ENCODE assay signal across 12 cellular contexts in genomic region chr11:117816846-117817212, GRCh38. TPM values are rescaled to one million over a fixed set of nuclear protein-coding genes. Genes with fewer than 3 reads are reported as not detected.
DNase-seq lines count a peak whose midpoint lies in the region; ATAC-seq, FAIRE-seq and TF ChIP-seq lines count a peak whose summit lies in the region.
"Had no signal": no experiment of that assay in that cellular context is flagged by ENCODE, and none has a peak within 500 bp of the region (broad histone marks: within the 10 kb centered on the region; RNA-seq: fewer than 3 reads in every experiment).

No MANE protein-coding gene starts in this region.

- intact Hi-C loops in GM12878 (cut with micrococcal nuclease; ENCODE audit: unreplicated experiment) = loop anchor here (1.0 to 10.0 kb wide), 5 partner anchors 10 to 1892 kb away; partner anchors contain the start of genes KMT2A, PCSK7 and RNF214

- H3K14ac ChIP-seq in H9 (ENCODE audit: insufficient read depth, low read length) = no peak overlapping the region; the same call in 1 of the 2 replicates

- no peak overlapping the region for H2BK12ac ChIP-seq in H9 (ENCODE audit: insufficient read length, low read depth, low read length)

- no peak overlapping the region for H3K23ac ChIP-seq in H9 (ENCODE audit: insufficient read length, low read depth, low read length)

- no peak overlapping the region for H3K4ac ChIP-seq in H9 (ENCODE audit: low read depth, low read length)

- H3K79me2 ChIP-seq in H9 (ENCODE audit: insufficient read depth, low read length) (no peaks in the 10 kb centered on the region), GM12878 (ENCODE audit: control insufficient read depth, insufficient read depth, low read length) (peaks cover 2% of the 10 kb centered on the region; the same call in 1 of the 2 replicates)

- POLR2A ChIA-PET in GM12878 (lab: Charles Lee) = interaction anchor here (0.6 to 4.8 kb wide), 9 partner anchors 8 to 392 kb away, joined by 3 to 47 read pairs (median 5); no protein-coding TSS in a partner anchor

- FAIRE-seq in GM12878 (lab: Jason Lieb, UNC) = no peak

- peak overlapping the region; percentile 33 for H3K27ac ChIP-seq in CD4-positive, CD25-positive, alpha-beta regulatory T cell (ENCODE audit: insufficient read depth, low read length, poor library complexity, severe bottlenecking)
- H3K27ac ChIP-seq in H9 (ENCODE audit: insufficient read length, low read depth, low read length) (no peak overlapping the region), GM12878 (ENCODE audit: control insufficient read depth, insufficient read depth) (peak overlapping the region; percentile 87)
- H3K27ac ChIP-seq: neutrophil had no signal

- TF ChIP-seq EP300 in GM12878 (IDR thresholded peaks at IDR 0.05; ENCODE audit: borderline replicate concordance in 1 of 2, control insufficient read depth in 1 of 2, low read depth in 2 of 2, low read length in 2 of 2) = no peak

- no peak for DNase-seq in CD4-positive, CD25-positive, alpha-beta regulatory T cell
- no peak for DNase-seq in H9
- DNase-seq in GM12878 (ENCODE audit: low read depth, low spot score) = no peak
- no peak for DNase-seq in NCI-H526 treated with DMSO at 0.1 percent for 48 hours (lab: John Stamatoyannopoulos, UW)
- DNase-seq: T-helper 9 cell had no signal

- no peak for TF ChIP-seq RAD21 in GM12878 (IDR thresholded peaks at IDR 0.05; ENCODE audit: insufficient read depth, low read depth, low read length)

- H2BK15ac ChIP-seq in H9 (ENCODE audit: low read depth, low read length) = no peak overlapping the region

- no peaks in the 10 kb centered on the region for H3K27me3 ChIP-seq in CD4-positive, CD25-positive, alpha-beta regulatory T cell (ENCODE audit: control insufficient read depth, insufficient read depth, low read length)
- H3K27me3 ChIP-seq in H9 (ENCODE audit: insufficient read depth, low read length) = no peaks in the 10 kb centered on the region
- H3K27me3 ChIP-seq in GM12878 (replicated peaks in 1 of 2; ENCODE audit: control insufficient read depth in 2 of 2, insufficient read depth in 2 of 2, low read length in 1 of 2) = no peaks in the 10 kb centered on the region
- H3K27me3 ChIP-seq: neutrophil had no signal

- H3K36me3 ChIP-seq in CD4-positive, CD25-positive, alpha-beta regulatory T cell (ENCODE audit: control insufficient read depth, insufficient read depth, low read length) = no peaks in the 10 kb centered on the region
- H3K36me3 ChIP-seq in GM12878 (ENCODE audit: control insufficient read depth in 2 of 2, insufficient read depth in 2 of 2, low read length in 1 of 2) = no peaks in the 10 kb centered on the region
- H3K36me3 ChIP-seq: neutrophil had no signal

- no peak overlapping the region for H2BK5ac ChIP-seq in H9 (ENCODE audit: insufficient read length, low read length)

- peak overlapping the region; percentile 73 to 98 (median 95) for H3K27ac Mint-ChIP-seq in CD4-positive, CD25-positive, alpha-beta regulatory T cell
- H3K27ac Mint-ChIP-seq in H9 (no peak overlapping the region), nephron (peak overlapping the region; percentile 93 to 99 (median 95))

- no peak overlapping the region for H3K56ac ChIP-seq in H9 (ENCODE audit: insufficient read length, low read depth, low read length)

- ATAC-seq in CD4-positive, CD25-positive, alpha-beta regulatory T cell (ENCODE audit: low read depth in 2 of 2) = no peak
- ATAC-seq in GM12878 = no peak
- no peak for ATAC-seq in GM18498 (IDR thresholded peaks at IDR 0.05; ENCODE audit: unreplicated experiment)
- ATAC-seq in HG03342 (IDR thresholded peaks at IDR 0.05; ENCODE audit: unreplicated experiment) = no peak
- ATAC-seq in HG02973 (IDR thresholded peaks at IDR 0.05; ENCODE audit: unreplicated experiment) = no peak

- H4K20me1 ChIP-seq in H9 (ENCODE audit: control insufficient read depth, insufficient read depth, insufficient read length) = no peaks in the 10 kb centered on the region
- H4K20me1 ChIP-seq in GM12878 (ENCODE audit: control insufficient read depth, insufficient read depth) = no peaks in the 10 kb centered on the region

- H2AK5ac ChIP-seq in H9 (ENCODE audit: insufficient read length, low read length) = no peak overlapping the region

- H3K9me3 Mint-ChIP-seq in CD4-positive, CD25-positive, alpha-beta regulatory T cell = no peaks in the 10 kb centered on the region
- H3K9me3 Mint-ChIP-seq in H9 (no peaks in the 10 kb centered on the region; a peak in 1 of 5 replicates), nephron (no peaks in the 10 kb centered on the region)

- H4K91ac ChIP-seq in H9 (ENCODE audit: insufficient read length, low read depth, low read length) = no peak overlapping the region

- in situ Hi-C loops in GM12878 (cut with MboI) = no loop called here

- peaks cover 44% of the 10 kb centered on the region for H3K4me1 ChIP-seq in CD4-positive, CD25-positive, alpha-beta regulatory T cell (ENCODE audit: control insufficient read depth, insufficient read depth, low read length, poor library complexity, severe bottlenecking)
- H3K4me1 ChIP-seq in H9 (ENCODE audit: insufficient read depth, low read length) (no peaks in the 10 kb centered on the region; the same call in 1 of the 2 replicates), GM12878 (ENCODE audit: control insufficient read depth, insufficient read depth, low read length) (peaks cover 55% of the 10 kb centered on the region)

- no peak overlapping the region for H4K8ac ChIP-seq in H9 (replicated peaks; ENCODE audit: insufficient read length, low read depth, low read length)

- RAD21 ChIA-PET in GM12878 (lab: Charles Lee; ENCODE audit: unreplicated experiment) = interaction anchor here (0.8 to 22.6 kb wide), 25 partner anchors 9 to 585 kb away, joined by 3 to 393 read pairs (median 4); partner anchors contain the start of genes IL10RA and PCSK7

- TF ChIP-seq CTCF in H9 (conservative IDR thresholded peaks at IDR 0.05) (no peak), GM12878 (IDR thresholded peaks at IDR 0.05 in 2 of 3, conservative IDR thresholded peaks at IDR 0.05 in 1 of 3; ENCODE audit: control insufficient read depth in 2 of 3, extremely low read depth in 1 of 3, insufficient read depth in 1 of 3, low read depth in 3 of 3, low read length in 3 of 3) (no peak), nephron (IDR thresholded peaks at IDR 0.05; ENCODE audit: unreplicated experiment in 3 of 3) (no peak)

- H3K4me1 Mint-ChIP-seq in CD4-positive, CD25-positive, alpha-beta regulatory T cell = peaks cover 5 to 50% (median 27%) of the 10 kb centered on the region in 4 donors
- H3K4me1 Mint-ChIP-seq in H9 (peaks cover 60 to 67% of the 10 kb centered on the region in 2 experiments), nephron (peaks cover 62% of the 10 kb centered on the region)

- no TSS peak for BruUV-seq in GM12878 (replicated peaks; lab: Mats Ljungman, UMichigan)

- no peaks in the 10 kb centered on the region for H3K79me1 ChIP-seq in H9 (ENCODE audit: insufficient read depth, low read depth, low read length, poor library complexity, severe bottlenecking)

- CTCF ChIA-PET in GM12878 (lab: Yijun Ruan, JAX) = interaction anchor here (0.6 to 16.0 kb wide), 35 partner anchors 9 to 590 kb away, joined by 3 to 503 read pairs (median 5); partner anchors contain the start of gene TMPRSS13

- H2BK120ac ChIP-seq in H9 (ENCODE audit: low read depth, low read length, poor library complexity, severe bottlenecking) = no peak overlapping the region

- SMC1A ChIA-PET in GM12878 (lab: Charles Lee; ENCODE audit: uncharacterized antibody, unreplicated experiment) = interaction anchor here (0.6 to 11.7 kb wide), 23 partner anchors 11 to 585 kb away, joined by 3 to 318 read pairs (median 5); partner anchors contain the start of genes IL10RA and PCSK7

- no CpG with 5 or more reads among the region's 3 CpGs for WGBS in H9 (ENCODE audit: extremely low coverage, insufficient read length, low lambda C conversion rate)
- 59% methylated on average over 3 of the region's 3 CpGs for WGBS in GM12878 (ENCODE audit: insufficient coverage, insufficient replicate concordance, low lambda C conversion rate, missing lambda C conversion rate)

- H3K9ac ChIP-seq in H9 (ENCODE audit: extremely low read depth, insufficient read length, low read length) (no peak overlapping the region), GM12878 (ENCODE audit: control insufficient read depth, insufficient read depth, low read length) (peak overlapping the region; percentile 66)

- H4K5ac ChIP-seq in H9 (ENCODE audit: insufficient read length, low read depth, low read length) = no peak overlapping the region

- H3K23me2 ChIP-seq in H9 (ENCODE audit: insufficient read length, low read depth, low read length, poor library complexity, severe bottlenecking) = peaks cover 3% of the 10 kb centered on the region

- peak overlapping the region; percentile 29 for H3K4me2 ChIP-seq in H9 (ENCODE audit: insufficient read depth, insufficient read length, low read length)
- peak overlapping the region; percentile 49 for H3K4me2 ChIP-seq in GM12878 (ENCODE audit: control insufficient read depth, insufficient read depth)

- H3K4me3 Mint-ChIP-seq in CD4-positive, CD25-positive, alpha-beta regulatory T cell = peak overlapping the region in 1 of 4 donors; percentile 60
- H3K4me3 Mint-ChIP-seq in H9 (no peak overlapping the region), nephron (peak overlapping the region in 1 of 3 experiments; percentile 67)

- TF ChIP-seq POLR2A in GM12878 (IDR thresholded peaks at IDR 0.05; ENCODE audit: low read depth, low read length) = no peak

- no peak overlapping the region for H3K18ac ChIP-seq in H9 (ENCODE audit: insufficient read length, low read depth, low read length)

- H3K36me3 Mint-ChIP-seq in CD4-positive, CD25-positive, alpha-beta regulatory T cell = no peaks in the 10 kb centered on the region
- H3K36me3 Mint-ChIP-seq in H9 (ENCODE audit: insufficient read depth in 1 of 3, low read depth in 3 of 3) = no peaks in the 10 kb centered on the region
- peaks cover 2% of the 10 kb centered on the region for H3K36me3 Mint-ChIP-seq in nephron (ENCODE audit: low read depth)

- H2AFZ ChIP-seq in H9 (ENCODE audit: low read length) (no peak overlapping the region), GM12878 (ENCODE audit: control insufficient read depth, low read depth, low read length) (peak overlapping the region; percentile 68)

- H3T11ph ChIP-seq in H9 (ENCODE audit: low read length) = no peak overlapping the region

- H3K9me3 ChIP-seq in CD4-positive, CD25-positive, alpha-beta regulatory T cell (ENCODE audit: control insufficient read depth in 2 of 2, low read length in 2 of 2) = no peaks in the 10 kb centered on the region
- H3K9me3 ChIP-seq in H9 (ENCODE audit: control insufficient read depth, low read depth, low read length) (no peaks in the 10 kb centered on the region), GM12878 (replicated peaks; ENCODE audit: control insufficient read depth, insufficient read depth, low read length) (no peaks in the 10 kb centered on the region)
- H3K9me3 ChIP-seq: neutrophil had no signal

- no peaks in the 10 kb centered on the region for H3K27me3 Mint-ChIP-seq in CD4-positive, CD25-positive, alpha-beta regulatory T cell
- H3K27me3 Mint-ChIP-seq in H9 (ENCODE audit: low read depth) = peaks cover 4% of the 10 kb centered on the region; the same call in 1 of the 2 replicates
- no peaks in the 10 kb centered on the region for H3K27me3 Mint-ChIP-seq in nephron (ENCODE audit: low read depth)

- no peak overlapping the region for H2BK20ac ChIP-seq in H9 (ENCODE audit: low read depth, low read length, poor library complexity, severe bottlenecking)

- H3K4me3 ChIP-seq in CD4-positive, CD25-positive, alpha-beta regulatory T cell (ENCODE audit: low read depth, low read length) = no peak overlapping the region
- H3K4me3 ChIP-seq in GM12878 = no peak overlapping the region

RNA-seq across cellular contexts. Expression of gene FXYD2, which starts 7.7 kb away (rescaled TPM):
- total RNA-seq in CD4-positive, CD25-positive, alpha-beta regulatory T cell = 4.0 TPM
- polyA plus RNA-seq in CD4-positive, CD25-positive, alpha-beta regulatory T cell = 10 to 100 TPM; 35.5 to 88.9 (median 72.3) TPM
- total RNA-seq in H9 (2021) (0.70 and 0.79 TPM in 2 replicates), GM12878 (2014; rRNA removed) (3.6 and 3.8 TPM in 2 replicates), GM12878 (2014; rRNA removed; fragmentation: Illumina TruSeq; extraction: Trizol) (1.2 and 1.5 TPM in 2 replicates), GM12878 (2021) (1.8 and 2.0 TPM in 2 replicates)
- 0.56 and 0.64 TPM in 2 replicates for total RNA-seq in GM12878 (2013; cell fraction: nucleolus; rRNA removed)
- polyA plus RNA-seq in GM12878 (2011; ENCODE audit: low read depth) = 3.6 TPM
- polyA plus RNA-seq in GM12878 (2011; rRNA removed) (3.2 and 4.5 TPM in 2 replicates), GM12878 (2014; fragmentation: Illumina TruSeq; extraction: Trizol) (1.9 TPM in 1 of 2 replicates, not detected in the other), GM12878 (2014; fragmentation: Nextera tagmentation; extraction: Ambion mirVana) (1 to 10 TPM; 1.6 to 1.9 TPM), GM12878 (2014; rRNA removed) (2.0 and 2.9 TPM in 2 replicates), GM12878 (2016; fragmentation: Nextera tagmentation; extraction: Ambion mirVana) (1 to 10 TPM; 3.3 to 4.1 TPM)
- 9.8 TPM in 2 replicates for polyA plus RNA-seq in GM12878 (2011; cell fraction: cytosol; rRNA removed)
- polyA plus RNA-seq in GM12878 (2011; cell fraction: nucleus; rRNA removed) = 2.4 and 8.4 TPM in 2 replicates
- 4.5 and 6.7 TPM in 2 replicates for polyA plus RNA-seq in GM12878 (2012)
- 2.9 and 5.7 TPM in 2 replicates for polyA minus RNA-seq in GM12878 (2011; rRNA and poly(A)+ RNA removed)
- polyA minus RNA-seq in GM12878 (2011; cell fraction: cytosol; rRNA and poly(A)+ RNA removed) = not detected in 2 replicates
- polyA minus RNA-seq in GM12878 (2011; cell fraction: nucleus; rRNA and poly(A)+ RNA removed) = 1.5 and 1.9 TPM in 2 replicates
- total RNA-seq: G401, HT1080 had no signal

RNA-seq across cellular contexts. Expression of gene DSCAML1, which starts 19.8 kb away (rescaled TPM):
- total RNA-seq in CD4-positive, CD25-positive, alpha-beta regulatory T cell = 1.6 TPM
- under 1 TPM in 3 of 4 donors, not detected in 1; 0.08 to 0.34 (median 0.25) TPM for polyA plus RNA-seq in CD4-positive, CD25-positive, alpha-beta regulatory T cell
- 0.15 and 0.42 TPM in 2 replicates for total RNA-seq in H9 (2021)
- 0.48 and 1.6 TPM in 2 replicates for total RNA-seq in GM12878 (2013; cell fraction: nucleolus; rRNA removed)
- total RNA-seq in GM12878 (2014; rRNA removed) = 0.06 and 0.11 TPM in 2 replicates
- total RNA-seq in GM12878 (2014; rRNA removed; fragmentation: Illumina TruSeq; extraction: Trizol) = 0.05 and 0.09 TPM in 2 replicates
- 0.13 TPM in 2 replicates for total RNA-seq in GM12878 (2021)
- 0.03 TPM for polyA plus RNA-seq in GM12878 (2011; ENCODE audit: low read depth)
- 0.18 and 0.20 TPM in 2 replicates for polyA plus RNA-seq in GM12878 (2011; rRNA removed)
- 0.39 and 0.47 TPM in 2 replicates for polyA plus RNA-seq in GM12878 (2011; cell fraction: cytosol; rRNA removed)
- polyA plus RNA-seq in GM12878 (2011; cell fraction: nucleus; rRNA removed) = 1.5 TPM in 2 replicates
- polyA plus RNA-seq in GM12878 (2012) = 0.15 and 0.39 TPM in 2 replicates
- polyA plus RNA-seq in GM12878 (2014; fragmentation: Illumina TruSeq; extraction: Trizol) = 0.06 and 0.11 TPM in 2 replicates
- polyA plus RNA-seq in GM12878 (2014; fragmentation: Nextera tagmentation; extraction: Ambion mirVana) = under 1 TPM in 1 of 2 experiments, not detected in 1; 0.03 TPM
- 0.06 and 0.10 TPM in 2 replicates for polyA plus RNA-seq in GM12878 (2014; rRNA removed)
- under 1 TPM; 0.03 TPM for polyA plus RNA-seq in GM12878 (2016; fragmentation: Nextera tagmentation; extraction: Ambion mirVana)
- 0.26 and 0.80 TPM in 2 replicates for polyA minus RNA-seq in GM12878 (2011; rRNA and poly(A)+ RNA removed)
- polyA minus RNA-seq in GM12878 (2011; cell fraction: cytosol; rRNA and poly(A)+ RNA removed) = 0.27 TPM in 1 of 2 replicates, not detected in the other
- polyA minus RNA-seq in GM12878 (2011; cell fraction: nucleus; rRNA and poly(A)+ RNA removed) = 2.3 and 3.7 TPM in 2 replicates
- total RNA-seq: G401, HT1080 had no signal

RNA-seq across cellular contexts. Expression of gene FXYD6, which starts 59.6 kb away (rescaled TPM):
- not detected for total RNA-seq in CD4-positive, CD25-positive, alpha-beta regulatory T cell
- polyA plus RNA-seq in CD4-positive, CD25-positive, alpha-beta regulatory T cell = not detected
- 16.3 and 18.3 TPM in 2 replicates for total RNA-seq in H9 (2021)
- 0.27 TPM in 1 of 2 replicates, not detected in the other for total RNA-seq in GM12878 (2013; cell fraction: nucleolus; rRNA removed)
- 0.11 and 0.27 TPM in 2 replicates for total RNA-seq in GM12878 (2014; rRNA removed)
- 0.09 TPM in 1 of 2 replicates, not detected in the other for total RNA-seq in GM12878 (2014; rRNA removed; fragmentation: Illumina TruSeq; extraction: Trizol)
- 0.10 and 0.93 TPM in 2 replicates for total RNA-seq in GM12878 (2021)
- not detected for polyA plus RNA-seq in GM12878 (2011; ENCODE audit: low read depth)
- 2.0 and 2.1 TPM in 2 replicates for polyA plus RNA-seq in GM12878 (2011; rRNA removed)
- polyA plus RNA-seq in GM12878 (2011; cell fraction: cytosol; rRNA removed) = 2.2 and 2.8 TPM in 2 replicates
- polyA plus RNA-seq in GM12878 (2011; cell fraction: nucleus; rRNA removed) = 2.2 and 3.1 TPM in 2 replicates
- polyA plus RNA-seq in GM12878 (2012) = 0.42 and 0.62 TPM in 2 replicates
- 0.46 and 1.2 TPM in 2 replicates for polyA plus RNA-seq in GM12878 (2014; fragmentation: Illumina TruSeq; extraction: Trizol)
- polyA plus RNA-seq in GM12878 (2014; fragmentation: Nextera tagmentation; extraction: Ambion mirVana) = under 1 TPM; 0.16 to 0.29 TPM
- polyA plus RNA-seq in GM12878 (2014; rRNA removed) = 0.42 and 0.88 TPM in 2 replicates
- not detected for polyA plus RNA-seq in GM12878 (2016; fragmentation: Nextera tagmentation; extraction: Ambion mirVana)
- 1.5 and 4.3 TPM in 2 replicates for polyA minus RNA-seq in GM12878 (2011; rRNA and poly(A)+ RNA removed)
- polyA minus RNA-seq in GM12878 (2011; cell fraction: cytosol; rRNA and poly(A)+ RNA removed) = not detected in 2 replicates
- 0.96 and 1.9 TPM in 2 replicates for polyA minus RNA-seq in GM12878 (2011; cell fraction: nucleus; rRNA and poly(A)+ RNA removed)
- total RNA-seq: G401 had no signal

Comparison
In these comparisons a context has a peak if more than half of its experiments do, and no peak if none do; other contexts are left out.
1. H3K27ac Mint-ChIP-seq: peak in CD4-positive, CD25-positive, alpha-beta regulatory T cell (3 of 3) and nephron (3 of 3); none in H9 (0 of 3).